Comparison of ENCODE assay signal across 16 cellular contexts in genomic region chr11:25065711-25066110, GRCh38.
DNase-seq lines count a peak whose midpoint lies in the region; ATAC-seq and TF ChIP-seq lines count a peak whose summit lies in the region.
"Had no signal": no experiment of that assay in that cellular context is flagged by ENCODE, and none has a peak within 500 bp of the region (broad histone marks: within the 10 kb centered on the region; RNA-seq: fewer than 3 reads in every experiment).

No MANE protein-coding gene starts in this region.

- no peaks in the 10 kb centered on the region for H3K79me2 ChIP-seq in smooth muscle cell (ENCODE audit: low read depth)

- H3K4me2 ChIP-seq in smooth muscle cell = no peak overlapping the region

- H3K9me3 ChIP-seq in RWPE2 (ENCODE audit: severe bottlenecking) (no peaks in the 10 kb centered on the region), smooth muscle cell (replicated peaks; ENCODE audit: low read depth) (no peaks in the 10 kb centered on the region)
- no peaks in the 10 kb centered on the region for H3K9me3 ChIP-seq in effector memory CD4-positive, alpha-beta T cell (ENCODE audit: control insufficient read depth, low read length)
- H3K9me3 ChIP-seq: lower lobe of right lung, thoracic aorta had no signal

- H3K36me3 ChIP-seq in RWPE2 (ENCODE audit: low read depth) (no peaks in the 10 kb centered on the region), smooth muscle cell (ENCODE audit: low read depth) (no peaks in the 10 kb centered on the region)
- H3K36me3 ChIP-seq in effector memory CD4-positive, alpha-beta T cell (ENCODE audit: control insufficient read depth, insufficient read depth, low read length) = no peaks in the 10 kb centered on the region
- H3K36me3 ChIP-seq: lower lobe of right lung, thoracic aorta had no signal

- ATAC-seq in RWPE2 (ENCODE audit: low read depth) (peak; percentile 91), esophagus mucosa (peak; percentile 96), GM21526 (IDR thresholded peaks at IDR 0.05; ENCODE audit: low FRiP score, unreplicated experiment) (no peak), HG02798 (IDR thresholded peaks at IDR 0.05; ENCODE audit: poor library complexity, unreplicated experiment) (no peak)
- ATAC-seq: lower lobe of right lung, natural killer cell had no signal

- H3K4me3 ChIP-seq in RWPE2 (ENCODE audit: severe bottlenecking) (no peak overlapping the region), smooth muscle cell (no peak overlapping the region)
- H3K4me3 ChIP-seq in effector memory CD4-positive, alpha-beta T cell (ENCODE audit: insufficient read depth, low read depth, low read length, poor library complexity, severe bottlenecking) = no peak overlapping the region
- H3K4me3 ChIP-seq: lower lobe of right lung, thoracic aorta had no signal

- no peaks in the 10 kb centered on the region for H4K20me1 ChIP-seq in smooth muscle cell (ENCODE audit: low read depth)

- peak; percentile 39 for DNase-seq in HPDE6-E6E7 (ENCODE audit: extremely low spot score)
- DNase-seq in RWPE2 (ENCODE audit: low spot score) = no peak
- DNase-seq in smooth muscle cell (lab: John Stamatoyannopoulos, UW; ENCODE audit: unreplicated experiment) = no peak
- no peak for DNase-seq in activated CD4-positive, CD25-positive, alpha-beta regulatory T cell treated with anti-CD3 and anti-CD28 coated beads, Interleukin-2, amount 50 U/mL, for 72 hours
- no peak for DNase-seq in effector memory CD4-positive, alpha-beta T cell
- DNase-seq: activated B cell treated with CpG ODN at 0.5 μM for 24 hours; activated naive CD4-positive, alpha-beta T cell treated with anti-CD3 and anti-CD28 coated beads, Interleukin-2, amount 50 U/mL, for 16 hours; C1 segment of cervical spinal cord; lower lobe of right lung; natural killer cell; NCI-H1048; NCI-H2171 treated with DMSO at 0.1 percent for 48 hours had no signal

- H3K27ac ChIP-seq in RWPE2 (ENCODE audit: poor library complexity, severe bottlenecking) (no peak overlapping the region), smooth muscle cell (ENCODE audit: low read depth) (peak overlapping the region; percentile 71)
- H3K27ac ChIP-seq in effector memory CD4-positive, alpha-beta T cell (ENCODE audit: insufficient read depth, low read length, poor library complexity, severe bottlenecking) = no peak overlapping the region
- H3K27ac ChIP-seq: lower lobe of right lung, thoracic aorta had no signal

- TF ChIP-seq CTCF in RWPE2 (IDR thresholded peaks at IDR 0.05; ENCODE audit: poor library complexity, severe bottlenecking) = no peak
- no peak for TF ChIP-seq CTCF in smooth muscle cell (IDR thresholded peaks at IDR 0.05; ENCODE audit: borderline replicate concordance, insufficient read depth, poor library complexity, severe bottlenecking)

- H2AFZ ChIP-seq in smooth muscle cell (ENCODE audit: low read depth) = no peak overlapping the region

- H3K27me3 ChIP-seq in RWPE2 (ENCODE audit: insufficient read depth, poor library complexity, severe bottlenecking) (no peaks in the 10 kb centered on the region), smooth muscle cell (ENCODE audit: low read depth) (no peaks in the 10 kb centered on the region)
- no peaks in the 10 kb centered on the region for H3K27me3 ChIP-seq in effector memory CD4-positive, alpha-beta T cell (replicated peaks; ENCODE audit: control insufficient read depth, insufficient read depth, low read length, poor library complexity, severe bottlenecking)

- no peaks in the 10 kb centered on the region for H3F3A ChIP-seq in smooth muscle cell (ENCODE audit: low read depth)

- H3K4me1 ChIP-seq in RWPE2 (ENCODE audit: insufficient read depth, poor library complexity, severe bottlenecking) (peaks cover 19% of the 10 kb centered on the region), smooth muscle cell (ENCODE audit: low read depth) (no peaks in the 10 kb centered on the region)
- no peaks in the 10 kb centered on the region for H3K4me1 ChIP-seq in effector memory CD4-positive, alpha-beta T cell (ENCODE audit: control insufficient read depth, insufficient read depth, low read length, poor library complexity, severe bottlenecking)
- H3K4me1 ChIP-seq: lower lobe of right lung had no signal

- 38% methylated on average over 1 of the region's 1 CpG for WGBS in smooth muscle cell (ENCODE audit: low lambda C conversion rate)

- H3K9ac ChIP-seq in smooth muscle cell (ENCODE audit: low read depth) = no peak overlapping the region

Comparison
In these comparisons a context has a peak if more than half of its experiments do, and no peak if none do; other contexts are left out.
1. ATAC-seq: peak in RWPE2 (single experiment) and esophagus mucosa (single experiment); none in GM21526 (single experiment) and HG02798 (single experiment).